Comparison of ENCODE assay signal across 1 cellular context in genomic region chr17:76050226-76051070, GRCh38.
TF ChIP-seq lines count a peak whose summit lies in the region.

No MANE protein-coding gene starts in this region.

TF ChIP-seq in SK-N-SH, 30 proteins besides CTCF, POLR2A, EP300 and RAD21 (continued from another document):
- TF ChIP-seq ZBTB33 (IDR thresholded peaks at IDR 0.05; ENCODE audit: borderline replicate concordance, low read depth) (no peak), FOXM1 (IDR thresholded peaks at IDR 0.05; ENCODE audit: low read depth) (no peak), NFIC (IDR thresholded peaks at IDR 0.05; ENCODE audit: borderline replicate concordance) (no peak), MXI1 (IDR thresholded peaks at IDR 0.05; ENCODE audit: low read depth, low read length) (no peak), REST (IDR thresholded peaks at IDR 0.05; ENCODE audit: low read depth, low read length) (no peak), TAF1 (IDR thresholded peaks at IDR 0.05; ENCODE audit: borderline replicate concordance, low read depth, low read length) (no peak), USF2 (IDR thresholded peaks at IDR 0.05; ENCODE audit: borderline replicate concordance, low read depth, low read length) (no peak), RXRA (IDR thresholded peaks at IDR 0.05; ENCODE audit: borderline replicate concordance, low read depth) (no peak), CHD2 (IDR thresholded peaks at IDR 0.05; ENCODE audit: low read length, partially characterized antibody) (no peak), EZH2phosphoT487 (IDR thresholded peaks at IDR 0.05; ENCODE audit: borderline replicate concordance, low read depth) (no peak), PBX3 (IDR thresholded peaks at IDR 0.05) (no peak)
